In the genomic region with DNA sequence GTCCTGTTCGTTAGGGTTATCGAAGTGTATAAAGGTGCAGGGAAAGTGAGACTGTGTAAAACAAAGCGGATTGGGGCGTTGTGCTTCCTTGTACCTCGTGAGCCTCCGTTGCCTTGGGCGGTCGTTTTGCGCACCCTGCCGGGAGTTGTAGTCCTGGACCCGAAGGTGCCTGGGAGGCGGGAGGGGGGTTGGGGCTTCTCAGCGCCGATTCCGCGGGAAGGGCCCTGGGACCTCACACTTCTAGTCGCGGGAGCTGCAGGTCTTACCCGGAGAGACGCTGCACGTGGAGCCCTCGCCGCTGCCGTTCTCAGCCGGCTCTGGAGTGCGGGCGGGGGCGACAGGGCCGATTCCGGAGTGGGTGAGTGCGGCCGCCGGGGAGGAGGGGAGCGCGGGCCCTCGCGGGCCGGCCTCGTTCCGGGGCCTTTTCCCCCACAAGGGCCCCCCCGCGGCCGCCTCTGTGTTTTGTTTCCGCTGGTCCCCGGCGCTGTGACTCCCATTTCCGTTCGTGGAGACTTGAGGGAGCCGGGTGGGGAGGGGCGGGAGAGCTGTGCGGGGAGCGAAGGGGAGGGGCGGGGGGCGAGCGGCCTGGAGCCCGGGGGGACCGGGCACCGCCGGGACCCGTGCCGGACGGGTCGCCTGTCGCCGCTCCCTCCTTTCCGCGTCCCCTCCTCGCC, we compare ENCODE assay signal across 1 cellular context.
A peak's percentile ranks its signal among the peaks of the same experiment; 100 is the strongest.
TF ChIP-seq lines count a peak whose summit lies in the region.

No MANE protein-coding gene starts in this region.

TF ChIP-seq in K562, 482 proteins besides CTCF, POLR2A, EP300 and RAD21 (continued from another document and continues in another):
- no peak for TF ChIP-seq SMARCA4 (IDR thresholded peaks at IDR 0.05)
- TF ChIP-seq ZNF584 (CRISPR knock-in tag; IDR thresholded peaks at IDR 0.05; ENCODE audit: low read depth), result peak; percentile 74
- peak; percentile 86 for TF ChIP-seq BRD9 (IDR thresholded peaks at IDR 0.05; ENCODE audit: low read depth, partially characterized antibody)
- TF ChIP-seq, protein P1, sequence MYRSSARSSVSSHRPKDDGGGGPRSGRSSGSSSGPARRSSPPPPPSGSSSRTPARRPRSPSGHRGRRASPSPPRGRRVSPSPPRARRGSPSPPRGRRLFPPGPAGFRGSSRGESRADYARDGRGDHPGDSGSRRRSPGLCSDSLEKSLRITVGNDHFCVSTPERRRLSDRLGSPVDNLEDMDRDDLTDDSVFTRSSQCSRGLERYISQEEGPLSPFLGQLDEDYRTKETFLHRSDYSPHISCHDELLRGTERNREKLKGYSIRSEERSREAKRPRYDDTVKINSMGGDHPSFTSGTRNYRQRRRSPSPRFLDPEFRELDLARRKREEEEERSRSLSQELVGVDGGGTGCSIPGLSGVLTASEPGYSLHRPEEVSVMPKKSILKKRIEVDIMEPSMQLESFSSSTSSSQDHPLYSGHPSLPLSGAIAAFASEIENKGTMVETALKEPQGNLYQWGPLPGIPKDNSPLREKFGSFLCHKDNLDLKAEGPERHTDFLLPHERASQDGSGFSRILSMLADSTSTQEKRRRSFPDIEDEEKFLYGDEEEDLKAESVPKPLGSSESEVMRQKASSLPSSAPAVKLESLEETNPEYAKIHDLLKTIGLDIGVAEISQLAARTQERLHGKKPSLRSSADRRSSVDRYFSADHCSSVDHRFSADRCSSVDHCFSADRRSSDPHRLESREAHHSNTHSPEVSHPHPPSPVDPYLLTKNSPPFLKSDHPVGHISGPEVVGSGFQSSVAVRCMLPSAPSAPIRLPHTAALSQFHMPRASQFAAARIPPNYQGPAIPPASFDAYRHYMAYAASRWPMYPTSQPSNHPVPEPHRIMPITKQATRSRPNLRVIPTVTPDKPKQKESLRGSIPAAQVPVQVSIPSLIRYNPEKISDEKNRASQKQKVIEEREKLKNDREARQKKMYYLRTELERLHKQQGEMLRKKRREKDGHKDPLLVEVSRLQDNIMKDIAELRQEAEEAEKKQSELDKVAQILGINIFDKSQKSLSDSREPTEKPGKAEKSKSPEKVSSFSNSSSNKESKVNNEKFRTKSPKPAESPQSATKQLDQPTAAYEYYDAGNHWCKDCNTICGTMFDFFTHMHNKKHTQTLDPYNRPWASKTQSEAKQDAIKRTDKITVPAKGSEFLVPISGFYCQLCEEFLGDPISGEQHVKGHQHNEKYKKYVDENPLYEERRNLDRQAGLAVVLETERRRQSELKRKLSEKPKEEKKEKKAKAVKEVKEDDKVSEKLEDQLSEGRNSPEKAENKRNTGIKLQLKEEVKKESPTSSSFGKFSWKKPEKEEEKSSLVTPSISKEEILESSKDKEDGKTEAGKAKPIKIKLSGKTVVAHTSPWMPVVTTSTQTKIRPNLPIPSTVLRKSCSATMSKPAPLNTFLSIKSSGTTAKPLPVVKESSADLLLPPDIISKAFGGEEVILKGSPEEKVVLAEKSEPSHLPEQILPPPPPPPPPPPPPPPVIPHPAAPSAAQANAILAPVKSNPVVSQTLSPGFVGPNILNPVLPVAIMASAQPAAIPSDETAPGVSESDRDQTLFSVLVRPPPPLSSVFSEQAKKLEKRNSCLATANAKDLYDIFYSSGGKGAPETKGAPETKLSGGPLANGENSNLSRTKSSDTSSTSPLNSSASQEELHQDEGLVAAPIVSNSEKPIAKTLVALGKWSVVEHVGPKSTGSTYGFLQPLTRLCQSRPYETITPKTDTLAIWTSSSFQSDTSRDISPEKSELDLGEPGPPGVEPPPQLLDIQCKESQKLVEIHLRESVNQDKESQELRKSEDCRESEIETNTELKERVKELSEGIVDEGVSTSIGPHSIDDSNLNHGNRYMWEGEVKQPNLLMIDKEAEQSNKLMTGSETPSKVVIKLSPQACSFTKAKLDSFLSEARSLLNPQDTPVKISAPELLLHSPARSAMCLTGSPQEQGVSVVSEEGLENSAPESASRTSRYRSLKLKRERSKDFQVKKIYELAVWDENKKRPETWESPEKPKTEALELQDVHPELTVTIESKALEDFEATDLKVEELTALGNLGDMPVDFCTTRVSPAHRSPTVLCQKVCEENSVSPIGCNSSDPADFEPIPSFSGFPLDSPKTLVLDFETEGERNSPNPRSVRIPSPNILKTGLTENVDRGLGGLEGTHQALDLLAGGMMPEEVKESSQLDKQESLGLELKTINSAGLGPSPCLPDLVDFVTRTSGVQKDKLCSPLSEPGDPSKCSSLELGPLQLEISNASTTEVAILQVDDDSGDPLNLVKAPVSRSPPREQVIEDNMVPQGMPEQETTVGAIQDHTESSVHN (IDR thresholded peaks at IDR 0.05; ENCODE audit: borderline replicate concordance in 1 of 2, low read depth in 1 of 2), result peak in 1 of 2 experiments; percentile 52; a peak in 1 of 4 replicates
- TF ChIP-seq BHLHE40 (IDR thresholded peaks at IDR 0.05; ENCODE audit: low read length), result 0 out of 2 replicates have a peak, but pooled peaks have one; percentile 12
- no peak for TF ChIP-seq XRCC4 (IDR thresholded peaks at IDR 0.05; ENCODE audit: extremely low read depth, insufficient read depth, insufficient read length)
- TF ChIP-seq ATF1 (CRISPR knock-in tag; IDR thresholded peaks at IDR 0.05), result no peak; the same call in 1 of the 2 replicates
- peak; percentile 80 for TF ChIP-seq ATF1 (tag; IDR thresholded peaks at IDR 0.05)
- TF ChIP-seq KDM4B (IDR thresholded peaks at IDR 0.05; ENCODE audit: borderline replicate concordance in 2 of 2, low read depth in 1 of 2), result peak in 1 of 2 experiments; percentile 96; a peak in 2 of 4 replicates
- no peak for TF ChIP-seq TGIF2 (CRISPR knock-in tag; IDR thresholded peaks at IDR 0.05)
- TF ChIP-seq DPF2 (IDR thresholded peaks at IDR 0.05), result no peak; the same call in 1 of the 2 replicates
- TF ChIP-seq CSDE1 (IDR thresholded peaks at IDR 0.05), result no peak
- TF ChIP-seq, protein P2, sequence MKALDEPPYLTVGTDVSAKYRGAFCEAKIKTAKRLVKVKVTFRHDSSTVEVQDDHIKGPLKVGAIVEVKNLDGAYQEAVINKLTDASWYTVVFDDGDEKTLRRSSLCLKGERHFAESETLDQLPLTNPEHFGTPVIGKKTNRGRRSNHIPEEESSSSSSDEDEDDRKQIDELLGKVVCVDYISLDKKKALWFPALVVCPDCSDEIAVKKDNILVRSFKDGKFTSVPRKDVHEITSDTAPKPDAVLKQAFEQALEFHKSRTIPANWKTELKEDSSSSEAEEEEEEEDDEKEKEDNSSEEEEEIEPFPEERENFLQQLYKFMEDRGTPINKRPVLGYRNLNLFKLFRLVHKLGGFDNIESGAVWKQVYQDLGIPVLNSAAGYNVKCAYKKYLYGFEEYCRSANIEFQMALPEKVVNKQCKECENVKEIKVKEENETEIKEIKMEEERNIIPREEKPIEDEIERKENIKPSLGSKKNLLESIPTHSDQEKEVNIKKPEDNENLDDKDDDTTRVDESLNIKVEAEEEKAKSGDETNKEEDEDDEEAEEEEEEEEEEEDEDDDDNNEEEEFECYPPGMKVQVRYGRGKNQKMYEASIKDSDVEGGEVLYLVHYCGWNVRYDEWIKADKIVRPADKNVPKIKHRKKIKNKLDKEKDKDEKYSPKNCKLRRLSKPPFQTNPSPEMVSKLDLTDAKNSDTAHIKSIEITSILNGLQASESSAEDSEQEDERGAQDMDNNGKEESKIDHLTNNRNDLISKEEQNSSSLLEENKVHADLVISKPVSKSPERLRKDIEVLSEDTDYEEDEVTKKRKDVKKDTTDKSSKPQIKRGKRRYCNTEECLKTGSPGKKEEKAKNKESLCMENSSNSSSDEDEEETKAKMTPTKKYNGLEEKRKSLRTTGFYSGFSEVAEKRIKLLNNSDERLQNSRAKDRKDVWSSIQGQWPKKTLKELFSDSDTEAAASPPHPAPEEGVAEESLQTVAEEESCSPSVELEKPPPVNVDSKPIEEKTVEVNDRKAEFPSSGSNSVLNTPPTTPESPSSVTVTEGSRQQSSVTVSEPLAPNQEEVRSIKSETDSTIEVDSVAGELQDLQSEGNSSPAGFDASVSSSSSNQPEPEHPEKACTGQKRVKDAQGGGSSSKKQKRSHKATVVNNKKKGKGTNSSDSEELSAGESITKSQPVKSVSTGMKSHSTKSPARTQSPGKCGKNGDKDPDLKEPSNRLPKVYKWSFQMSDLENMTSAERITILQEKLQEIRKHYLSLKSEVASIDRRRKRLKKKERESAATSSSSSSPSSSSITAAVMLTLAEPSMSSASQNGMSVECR (CRISPR knock-in tag; IDR thresholded peaks at IDR 0.05), result peak; percentile 27; the same call in 1 of the 2 replicates
- TF ChIP-seq EZH2 (IDR thresholded peaks at IDR 0.05; ENCODE audit: borderline replicate concordance, low read depth, low read length), result no peak
- peak; percentile 56 for TF ChIP-seq EGR1 (conservative IDR thresholded peaks at IDR 0.05)
- no peak for TF ChIP-seq SP2 (IDR thresholded peaks at IDR 0.05; ENCODE audit: extremely low read depth, low read depth, low read length, poor library complexity, severe bottlenecking)
- TF ChIP-seq ZBTB17 (CRISPR knock-in tag; IDR thresholded peaks at IDR 0.05), result no peak; the same call in 1 of the 2 replicates
- no peak for TF ChIP-seq DMBX1 (CRISPR knock-in tag; IDR thresholded peaks at IDR 0.05; ENCODE audit: borderline replicate concordance)
- TF ChIP-seq SMAD4 (CRISPR knock-in tag; conservative IDR thresholded peaks at IDR 0.05), result peak; percentile 14; the same call in 1 of the 2 replicates
- peak; percentile 87; the same call in 1 of the 2 replicates for TF ChIP-seq HDAC8 (tag; IDR thresholded peaks at IDR 0.05)
- no peak for TF ChIP-seq SMARCB1 (IDR thresholded peaks at IDR 0.05; ENCODE audit: insufficient read length, low read depth)
- TF ChIP-seq CBFA2T3 (IDR thresholded peaks at IDR 0.05), result 0 out of 2 replicates have a peak, but pooled peaks have one; percentile 2
- peak; percentile 51; the same call in 1 of the 2 replicates for TF ChIP-seq ZZZ3 (IDR thresholded peaks at IDR 0.05)
- TF ChIP-seq SRSF3 (IDR thresholded peaks at IDR 0.05; ENCODE audit: insufficient read depth, low read length), result no peak
- no peak for TF ChIP-seq FIP1L1 (IDR thresholded peaks at IDR 0.05; ENCODE audit: low read depth, low read length, poor library complexity, severe bottlenecking)
- TF ChIP-seq, protein P3, sequence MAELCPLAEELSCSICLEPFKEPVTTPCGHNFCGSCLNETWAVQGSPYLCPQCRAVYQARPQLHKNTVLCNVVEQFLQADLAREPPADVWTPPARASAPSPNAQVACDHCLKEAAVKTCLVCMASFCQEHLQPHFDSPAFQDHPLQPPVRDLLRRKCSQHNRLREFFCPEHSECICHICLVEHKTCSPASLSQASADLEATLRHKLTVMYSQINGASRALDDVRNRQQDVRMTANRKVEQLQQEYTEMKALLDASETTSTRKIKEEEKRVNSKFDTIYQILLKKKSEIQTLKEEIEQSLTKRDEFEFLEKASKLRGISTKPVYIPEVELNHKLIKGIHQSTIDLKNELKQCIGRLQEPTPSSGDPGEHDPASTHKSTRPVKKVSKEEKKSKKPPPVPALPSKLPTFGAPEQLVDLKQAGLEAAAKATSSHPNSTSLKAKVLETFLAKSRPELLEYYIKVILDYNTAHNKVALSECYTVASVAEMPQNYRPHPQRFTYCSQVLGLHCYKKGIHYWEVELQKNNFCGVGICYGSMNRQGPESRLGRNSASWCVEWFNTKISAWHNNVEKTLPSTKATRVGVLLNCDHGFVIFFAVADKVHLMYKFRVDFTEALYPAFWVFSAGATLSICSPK (IDR thresholded peaks at IDR 0.05; ENCODE audit: borderline replicate concordance), result 0 out of 2 replicates have a peak, but pooled peaks have one; percentile 66
- TF ChIP-seq ZNF780A (CRISPR knock-in tag; IDR thresholded peaks at IDR 0.05), result no peak
- 0 out of 2 replicates have a peak, but pooled peaks have one; percentile 34 for TF ChIP-seq SAFB (IDR thresholded peaks at IDR 0.05; ENCODE audit: borderline replicate concordance, low read depth, low read length)
- peak; percentile 7; the same call in 1 of the 2 replicates for TF ChIP-seq ZNF316 (IDR thresholded peaks at IDR 0.05)
- 0 out of 4 replicates have a peak, but pooled peaks of 1 of the 2 experiments have one; percentile 6 for TF ChIP-seq SIN3A (IDR thresholded peaks at IDR 0.05; ENCODE audit: borderline replicate concordance in 2 of 2, control insufficient read depth in 1 of 2, low read depth in 2 of 2, low read length in 2 of 2)
- TF ChIP-seq, protein P4, sequence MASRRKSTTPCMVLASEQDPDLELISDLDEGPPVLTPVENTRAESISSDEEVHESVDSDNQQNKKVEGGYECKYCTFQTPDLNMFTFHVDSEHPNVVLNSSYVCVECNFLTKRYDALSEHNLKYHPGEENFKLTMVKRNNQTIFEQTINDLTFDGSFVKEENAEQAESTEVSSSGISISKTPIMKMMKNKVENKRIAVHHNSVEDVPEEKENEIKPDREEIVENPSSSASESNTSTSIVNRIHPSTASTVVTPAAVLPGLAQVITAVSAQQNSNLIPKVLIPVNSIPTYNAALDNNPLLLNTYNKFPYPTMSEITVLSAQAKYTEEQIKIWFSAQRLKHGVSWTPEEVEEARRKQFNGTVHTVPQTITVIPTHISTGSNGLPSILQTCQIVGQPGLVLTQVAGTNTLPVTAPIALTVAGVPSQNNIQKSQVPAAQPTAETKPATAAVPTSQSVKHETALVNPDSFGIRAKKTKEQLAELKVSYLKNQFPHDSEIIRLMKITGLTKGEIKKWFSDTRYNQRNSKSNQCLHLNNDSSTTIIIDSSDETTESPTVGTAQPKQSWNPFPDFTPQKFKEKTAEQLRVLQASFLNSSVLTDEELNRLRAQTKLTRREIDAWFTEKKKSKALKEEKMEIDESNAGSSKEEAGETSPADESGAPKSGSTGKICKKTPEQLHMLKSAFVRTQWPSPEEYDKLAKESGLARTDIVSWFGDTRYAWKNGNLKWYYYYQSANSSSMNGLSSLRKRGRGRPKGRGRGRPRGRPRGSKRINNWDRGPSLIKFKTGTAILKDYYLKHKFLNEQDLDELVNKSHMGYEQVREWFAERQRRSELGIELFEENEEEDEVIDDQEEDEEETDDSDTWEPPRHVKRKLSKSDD (conservative IDR thresholded peaks at IDR 0.05; ENCODE audit: low read length), result no peak
- TF ChIP-seq ZBTB1 (CRISPR knock-in tag; IDR thresholded peaks at IDR 0.05; ENCODE audit: borderline replicate concordance, low read depth), result no peak
- peak; percentile 3; the same call in 1 of the 2 replicates for TF ChIP-seq NCOR1 (IDR thresholded peaks at IDR 0.05)
- TF ChIP-seq, protein P5, sequence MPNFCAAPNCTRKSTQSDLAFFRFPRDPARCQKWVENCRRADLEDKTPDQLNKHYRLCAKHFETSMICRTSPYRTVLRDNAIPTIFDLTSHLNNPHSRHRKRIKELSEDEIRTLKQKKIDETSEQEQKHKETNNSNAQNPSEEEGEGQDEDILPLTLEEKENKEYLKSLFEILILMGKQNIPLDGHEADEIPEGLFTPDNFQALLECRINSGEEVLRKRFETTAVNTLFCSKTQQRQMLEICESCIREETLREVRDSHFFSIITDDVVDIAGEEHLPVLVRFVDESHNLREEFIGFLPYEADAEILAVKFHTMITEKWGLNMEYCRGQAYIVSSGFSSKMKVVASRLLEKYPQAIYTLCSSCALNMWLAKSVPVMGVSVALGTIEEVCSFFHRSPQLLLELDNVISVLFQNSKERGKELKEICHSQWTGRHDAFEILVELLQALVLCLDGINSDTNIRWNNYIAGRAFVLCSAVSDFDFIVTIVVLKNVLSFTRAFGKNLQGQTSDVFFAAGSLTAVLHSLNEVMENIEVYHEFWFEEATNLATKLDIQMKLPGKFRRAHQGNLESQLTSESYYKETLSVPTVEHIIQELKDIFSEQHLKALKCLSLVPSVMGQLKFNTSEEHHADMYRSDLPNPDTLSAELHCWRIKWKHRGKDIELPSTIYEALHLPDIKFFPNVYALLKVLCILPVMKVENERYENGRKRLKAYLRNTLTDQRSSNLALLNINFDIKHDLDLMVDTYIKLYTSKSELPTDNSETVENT (CRISPR knock-in tag; IDR thresholded peaks at IDR 0.05), result peak; percentile 68; the same call in 1 of the 2 replicates
- no peak for TF ChIP-seq KDM5B (IDR thresholded peaks at IDR 0.05; ENCODE audit: insufficient replicate concordance, low read depth, low read length)
- no peak for TF ChIP-seq SMC3 (conservative IDR thresholded peaks at IDR 0.05; ENCODE audit: insufficient read depth, low read depth, low read length)
